8 cellular contexts compared by ENCODE assay signal in genomic region chr7:131110294-131111080, GRCh38.
A peak's percentile ranks its signal among the peaks of the same experiment; 100 is the strongest.
DNase-seq lines count a peak whose midpoint lies in the region; ATAC-seq, FAIRE-seq and TF ChIP-seq lines count a peak whose summit lies in the region.

No MANE protein-coding gene starts in this region.

- H3K36me3 ChIP-seq in Panc1 (ENCODE audit: control insufficient read depth, insufficient read depth, low read length) = no peaks in the 10 kb centered on the region
- no peaks in the 10 kb centered on the region for H3K36me3 ChIP-seq in H1 (ENCODE audit: control insufficient read depth in 2 of 4, insufficient read depth in 4 of 4, low read length in 3 of 4)
- H3K36me3 ChIP-seq in muscle layer of colon (ENCODE audit: insufficient read depth, low read length) = no peaks in the 10 kb centered on the region

- H3K18ac ChIP-seq in H1 (ENCODE audit: extremely low read depth, low read length) = peak overlapping the region; percentile 74

- FAIRE-seq in H1 (lab: Jason Lieb, UNC) = no peak

- no peaks in the 10 kb centered on the region for H3K9me3 ChIP-seq in Panc1 (ENCODE audit: control insufficient read depth, insufficient read depth, low read depth, low read length)
- no peaks in the 10 kb centered on the region for H3K9me3 ChIP-seq in H1 (ENCODE audit: insufficient read depth in 2 of 2, low read depth in 1 of 2, low read length in 1 of 2)
- no peaks in the 10 kb centered on the region for H3K9me3 ChIP-seq in muscle layer of colon (ENCODE audit: low read length)

- peak overlapping the region; percentile 54; the same call in 1 of the 2 replicates for H4K8ac ChIP-seq in H1 (ENCODE audit: extremely low read depth, insufficient read depth, low read length)

- H3K4me3 ChIP-seq in Panc1 (ENCODE audit: low read depth in 2 of 2, low read length in 2 of 2) = peak overlapping the region; percentile 68 to 94
- H3K4me3 ChIP-seq in H1 (ENCODE audit: extremely low read depth in 1 of 4, insufficient read depth in 2 of 4, low read depth in 3 of 4, low read length in 4 of 4) = peak overlapping the region; percentile 63 to 87 (median 72)
- H3K4me3 ChIP-seq in muscle layer of colon (ENCODE audit: low read depth in 1 of 2, low read length in 2 of 2) = peak overlapping the region; percentile 77 to 94

- H2BK15ac ChIP-seq in H1 (ENCODE audit: low read length) = 0 out of 2 replicates have a peak overlapping the region, but pooled peaks have one; percentile 18

- H3K27ac ChIP-seq in Panc1 (ENCODE audit: low read length) = peak overlapping the region; percentile 74
- H3K27ac ChIP-seq in H1 (ENCODE audit: low read depth, low read length) = no peak overlapping the region; the same call in 1 of the 2 replicates
- H3K27ac ChIP-seq in muscle layer of colon (ENCODE audit: low read depth, low read length) = peak overlapping the region; percentile 99

- no peak overlapping the region for H3K14ac ChIP-seq in H1 (ENCODE audit: insufficient read length)

- peak overlapping the region; percentile 76 for H2BK5ac ChIP-seq in H1 (ENCODE audit: low read depth, low read length)

- no peak overlapping the region for H3K56ac ChIP-seq in H1 (replicated peaks; ENCODE audit: insufficient read length, low read depth, low read length)

- TSS peak; percentile 57 for BruUV-seq in Panc1 (replicated peaks; lab: Mats Ljungman, UMichigan)

- H2BK12ac ChIP-seq in H1 (ENCODE audit: low read depth, low read length) = no peak overlapping the region; the same call in 1 of the 2 replicates

- H3K9ac ChIP-seq in H1 (replicated peaks in 1 of 4; ENCODE audit: extremely low read depth in 1 of 4, low read depth in 3 of 4, low read length in 3 of 4) = peak overlapping the region in 2 of 4 experiments; percentile 53 to 54; a peak in 5 of 7 replicates
- peak overlapping the region; percentile 36 for H3K9ac ChIP-seq in muscle layer of colon (ENCODE audit: low read length)

- no peak for TF ChIP-seq POLR2A in H1 (IDR thresholded peaks at IDR 0.05; ENCODE audit: control extremely low read depth in 1 of 2, low read depth in 2 of 2, low read length in 2 of 2)

- H3K27me3 ChIP-seq in Panc1 (ENCODE audit: control insufficient read depth, insufficient read depth, low read length) (no peaks in the 10 kb centered on the region), H1 (replicated peaks in 1 of 4; ENCODE audit: control insufficient read depth in 3 of 4, extremely low read depth in 1 of 4, insufficient read depth in 3 of 4, low read length in 3 of 4) (peaks cover 0 to 7% (median 5%) of the 10 kb centered on the region in 4 experiments; a peak in 6 of 7 replicates), muscle layer of colon (ENCODE audit: control insufficient read depth in 1 of 2, insufficient read depth in 2 of 2, low read length in 2 of 2) (no peaks in the 10 kb centered on the region)

- no peak overlapping the region for H3K23ac ChIP-seq in H1 (ENCODE audit: insufficient read length)

- TF ChIP-seq EP300 in H1 (IDR thresholded peaks at IDR 0.05; ENCODE audit: borderline replicate concordance in 1 of 2, low read depth in 2 of 2, low read length in 2 of 2) = no peak

- peak overlapping the region; percentile 91 to 99 for H3K4me2 ChIP-seq in H1 (ENCODE audit: insufficient read depth in 1 of 2, low read depth in 2 of 2, low read length in 2 of 2)

- no peaks in the 10 kb centered on the region for H3K79me1 ChIP-seq in H1 (ENCODE audit: low read depth, low read length)

- POLR2A ChIA-PET in Panc1 (lab: Charles Lee) = interaction anchor here (0.7 kb wide), 1 partner anchor 119 kb away, joined by 3 read pairs; no protein-coding TSS in a partner anchor
- POLR2A ChIA-PET in H1 (lab: Charles Lee; ENCODE audit: partially characterized antibody) = interaction anchor here (0.7 to 1.7 kb wide), 13 partner anchors 18 to 383 kb away, joined by 3 to 5 read pairs (median 3); partner anchors contain the start of gene MKLN1

- in situ Hi-C loops in Panc1 (cut with HindIII; ENCODE audit: low pct_unique_long_range_greater_than_20kb, low sequenced_read_pairs) = no loop called here

- peaks cover 0 to 3% of the 10 kb centered on the region in 2 experiments; a peak in 2 of 4 replicates for H3K79me2 ChIP-seq in H1 (ENCODE audit: control insufficient read depth in 1 of 2, insufficient read depth in 2 of 2, low read length in 2 of 2)

- TF ChIP-seq RAD21 in H1 (IDR thresholded peaks at IDR 0.05 in 1 of 2, conservative IDR thresholded peaks at IDR 0.05 in 1 of 2; ENCODE audit: low read depth in 2 of 2, low read length in 2 of 2) = no peak

- peaks cover 29% of the 10 kb centered on the region; the same call in 1 of the 2 replicates for H3K23me2 ChIP-seq in H1 (ENCODE audit: low read depth, low read length)

- H2AK5ac ChIP-seq in H1 (ENCODE audit: low read depth, low read length) = no peak overlapping the region

- 18% methylated on average over 11 of the region's 12 CpGs; no CpG with 5 or more reads in 1 of the 2 experiments for WGBS in H1 (ENCODE audit: extremely low coverage in 1 of 2, insufficient coverage in 1 of 2, insufficient read length in 1 of 2, insufficient replicate concordance in 2 of 2, low coverage in 1 of 2, low lambda C conversion rate in 2 of 2, missing lambda C conversion rate in 1 of 2), 2 experiments

- H3K4me1 ChIP-seq in Panc1 (ENCODE audit: control insufficient read depth, insufficient read depth, low read length) (peaks cover 24% of the 10 kb centered on the region), H1 (replicated peaks in 1 of 4; ENCODE audit: control insufficient read depth in 3 of 4, insufficient read depth in 4 of 4, low read length in 3 of 4) (peaks cover 13 to 22% (median 19%) of the 10 kb centered on the region in 4 experiments; a peak in 6 of 7 replicates), muscle layer of colon (ENCODE audit: insufficient read depth, low read length) (peaks cover 26% of the 10 kb centered on the region)

- peak overlapping the region; percentile 36 for H4K91ac ChIP-seq in H1 (replicated peaks; ENCODE audit: insufficient read length, low read length)

- intact Hi-C loops in Panc1 (cut with micrococcal nuclease; ENCODE audit: unreplicated experiment) = loop anchor here (2.0 kb wide), 1 partner anchor 216 kb away; the partner anchor contains the start of gene MKLN1

- TF ChIP-seq CTCF in Panc1 (IDR thresholded peaks at IDR 0.05) (no peak), H1 (IDR thresholded peaks at IDR 0.05; ENCODE audit: control extremely low read depth in 1 of 3, insufficient read depth in 1 of 3, low read depth in 1 of 3, low read length in 3 of 3) (no peak)

- 0 out of 2 replicates have a peak overlapping the region, but pooled peaks have one; percentile 26 for H2BK20ac ChIP-seq in H1 (ENCODE audit: low read length)

- H2AFZ ChIP-seq in H1 (ENCODE audit: low read length) = peak overlapping the region; percentile 55; the same call in 1 of the 2 replicates

- H4K20me1 ChIP-seq in H1 (replicated peaks in 1 of 2; ENCODE audit: control insufficient read depth in 1 of 2, insufficient read depth in 2 of 2, low read length in 2 of 2) = no peaks in the 10 kb centered on the region

- no peak overlapping the region for H4K5ac ChIP-seq in H1 (ENCODE audit: insufficient read length, low read depth, low read length)

- no peak overlapping the region for H2BK120ac ChIP-seq in H1 (replicated peaks; ENCODE audit: low read depth, low read length)

- CTCF ChIA-PET in Panc1 (lab: Charles Lee) (interaction anchor here (0.7 kb wide), 1 partner anchor 19 kb away, joined by 3 read pairs; no protein-coding TSS in a partner anchor), H1 (lab: Charles Lee; ENCODE audit: partially characterized antibody) (interaction anchor here (0.9 to 1.3 kb wide), 3 partner anchors 20 to 241 kb away, joined by 3 to 6 read pairs (median 5); no protein-coding TSS in a partner anchor)

- ATAC-seq in Panc1 (peak; percentile 22), HG03571 (IDR thresholded peaks at IDR 0.05; ENCODE audit: unreplicated experiment) (no peak)

- DNase-seq in SKM-1 treated with dmso at 0.1 percent for 144 hours (lab: John Stamatoyannopoulos, UW; ENCODE audit: unreplicated experiment) (peak; percentile 6), SKM-1 (lab: John Stamatoyannopoulos, UW; ENCODE audit: unreplicated experiment) (no peak), Panc1 (ENCODE audit: low read depth, low spot score) (no peak), H1 (ENCODE audit: low read depth in 1 of 2, low spot score in 2 of 2) (peak in 1 of 2 experiments; percentile 61), ureter (ENCODE audit: low spot score) (no peak), NCI-H2171 treated with DMSO at 0.1 percent for 48 hours (lab: John Stamatoyannopoulos, UW) (no peak)

- H3K4ac ChIP-seq in H1 (replicated peaks; ENCODE audit: insufficient read length, low read depth, low read length) = no peak overlapping the region

TF ChIP-seq in H1, 55 proteins besides CTCF, POLR2A, EP300 and RAD21:
- TF ChIP-seq TEAD4 (IDR thresholded peaks at IDR 0.05; ENCODE audit: low read depth, low read length) (0 out of 2 replicates have a peak, but pooled peaks have one; percentile 40), BACH1 (IDR thresholded peaks at IDR 0.05; ENCODE audit: low read length) (no peak), KDM4A (IDR thresholded peaks at IDR 0.05; ENCODE audit: low read depth, low read length, severe bottlenecking) (peak; percentile 6), TAF1 (IDR thresholded peaks at IDR 0.05; ENCODE audit: low read depth, low read length) (peak; percentile 40; the same call in 1 of the 2 replicates), PHF8 (conservative IDR thresholded peaks at IDR 0.05; ENCODE audit: low read depth, low read length) (no peak), ASH2L (IDR thresholded peaks at IDR 0.05; ENCODE audit: low read length) (peak; percentile 65)
TF ChIP-seq in H1: peak in this region for 4.
